In genomic region chr2:239084007-239084406, GRCh38 we compare ENCODE assay signal across 3 cellular contexts.
"Had no signal": no experiment of that assay in that cellular context is flagged by ENCODE, and none has a peak within 500 bp of the region (broad histone marks: within the 10 kb centered on the region; RNA-seq: fewer than 3 reads in every experiment).

No MANE protein-coding gene starts in this region.

- ATAC-seq: GM12878 had no signal

- H3K4me3 ChIP-seq: GM12878 had no signal

- DNase-seq: GDM1, GF-D8 had no signal
